ENCODE assay signal across 8 cellular contexts in genomic region chr14:70622111-70622712, GRCh38. TPM values are rescaled to one million over a fixed set of nuclear protein-coding genes. Genes with fewer than 3 reads are reported as not detected.
DNase-seq lines count a peak whose midpoint lies in the region; ATAC-seq and TF ChIP-seq lines count a peak whose summit lies in the region.

No MANE protein-coding gene starts in this region.

- no peak for TF ChIP-seq EP300 in suprapubic skin (IDR thresholded peaks at IDR 0.05)

- H3K4me1 ChIP-seq in suprapubic skin = no peaks in the 10 kb centered on the region

- DNase-seq in GM03348 (ENCODE audit: low spot score) (peak; percentile 36), LoVo (ENCODE audit: low spot score) (peak; percentile 67), SK-N-DZ (ENCODE audit: low spot score) (peak; percentile 46), astrocyte of the spinal cord (ENCODE audit: low read depth, low spot score) (peak; percentile 45), left kidney (ENCODE audit: low read depth, low spot score) (peak; percentile 61), suprapubic skin (ENCODE audit: low spot score in 2 of 2) (no peak)

- ATAC-seq in GM18502 (IDR thresholded peaks at IDR 0.05; ENCODE audit: poor library complexity, unreplicated experiment) (no peak), GM18858 (IDR thresholded peaks at IDR 0.05; ENCODE audit: unreplicated experiment) (no peak)

- no peak overlapping the region for H3K27ac ChIP-seq in suprapubic skin

- H3K9me3 ChIP-seq in suprapubic skin = peaks cover 6% of the 10 kb centered on the region

- H3K36me3 ChIP-seq in suprapubic skin = no peaks in the 10 kb centered on the region

- in situ Hi-C loops in astrocyte of the spinal cord (cut with HindIII; ENCODE audit: low sequenced_read_pairs) = no loop called here

- TF ChIP-seq CTCF in astrocyte of the spinal cord (IDR thresholded peaks at IDR 0.05; ENCODE audit: low read depth, low read length) (peak; percentile 84), suprapubic skin (IDR thresholded peaks at IDR 0.05) (peak; percentile 55 to 63)

- H3K4me3 ChIP-seq in astrocyte of the spinal cord (ENCODE audit: low read depth, low read length) (no peak overlapping the region), suprapubic skin (no peak overlapping the region)

- WGBS in suprapubic skin = 38% methylated on average over 3 of the region's 3 CpGs

- no peak for TF ChIP-seq POLR2A in suprapubic skin (IDR thresholded peaks at IDR 0.05)

- no peaks in the 10 kb centered on the region for H3K27me3 ChIP-seq in suprapubic skin

RNA-seq across cellular contexts. Expression of gene TTC9, which starts 19.5 kb away (rescaled TPM):
- 2.3 and 3.2 TPM in 2 replicates for polyA plus RNA-seq in SK-N-DZ (2014; cell fraction: cytosol; rRNA removed)
- 1.6 and 2.8 TPM in 2 replicates for polyA plus RNA-seq in SK-N-DZ (2014; cell fraction: nucleus; rRNA removed)
- total RNA-seq in suprapubic skin = 1 to 10 TPM; 3.6 to 8.7 (median 4.7) TPM

RNA-seq across cellular contexts. Expression of gene MED6, which starts 21.8 kb away (rescaled TPM):
- polyA plus RNA-seq in SK-N-DZ (2014; cell fraction: cytosol; rRNA removed) = 41.1 and 43.8 TPM in 2 replicates
- 14.8 and 21.2 TPM in 2 replicates for polyA plus RNA-seq in SK-N-DZ (2014; cell fraction: nucleus; rRNA removed)
- 10 to 100 TPM; 38.1 to 76.0 (median 42.1) TPM for total RNA-seq in suprapubic skin

Comparison
In these comparisons a context has a peak if more than half of its experiments do, and no peak if none do; other contexts are left out.
1. DNase-seq: peak in GM03348 (single experiment), LoVo (single experiment), SK-N-DZ (single experiment), astrocyte of the spinal cord (single experiment) and left kidney (single experiment); none in suprapubic skin (0 of 2).